20 cellular contexts compared by ENCODE assay signal in genomic region chr7:147523056-147523455, GRCh38.
DNase-seq lines count a peak whose midpoint lies in the region; ATAC-seq and TF ChIP-seq lines count a peak whose summit lies in the region.
"Had no signal": no experiment of that assay in that cellular context is flagged by ENCODE, and none has a peak within 500 bp of the region (broad histone marks: within the 10 kb centered on the region; RNA-seq: fewer than 3 reads in every experiment).

No MANE protein-coding gene starts in this region.

- no peak overlapping the region for H3K4me3 Mint-ChIP-seq in nephron progenitor cell
- H3K4me3 Mint-ChIP-seq: CD4-positive, CD25-positive, alpha-beta regulatory T cell; H9 had no signal

- H3K4me3 ChIP-seq in AG10803 (ENCODE audit: low read length) (no peak overlapping the region), mucosa of descending colon (no peak overlapping the region)
- H3K4me3 ChIP-seq: GM12878, SJSA1 had no signal

- ATAC-seq in mucosa of descending colon (no peak), left cardiac atrium (no peak)
- ATAC-seq: GM12878 had no signal

- no peaks in the 10 kb centered on the region for H3K27me3 Mint-ChIP-seq in nephron progenitor cell (ENCODE audit: low read depth, poor library complexity)
- H3K27me3 Mint-ChIP-seq: CD4-positive, CD25-positive, alpha-beta regulatory T cell had no signal

- H3K4me1 ChIP-seq in mucosa of descending colon (ENCODE audit: low read depth): no peaks in the 10 kb centered on the region

- H3K9me3 ChIP-seq in mucosa of descending colon: no peaks in the 10 kb centered on the region
- H3K9me3 ChIP-seq: SJSA1 had no signal

- no peaks in the 10 kb centered on the region for H3K36me3 ChIP-seq in mucosa of descending colon (ENCODE audit: low read depth)
- H3K36me3 ChIP-seq: SJSA1 had no signal

- peak overlapping the region; percentile 34 for H3K27ac Mint-ChIP-seq in nephron progenitor cell
- H3K27ac Mint-ChIP-seq: CD4-positive, CD25-positive, alpha-beta regulatory T cell; H9 had no signal

- H3K4me1 Mint-ChIP-seq in nephron progenitor cell: no peaks in the 10 kb centered on the region
- H3K4me1 Mint-ChIP-seq: CD4-positive, CD25-positive, alpha-beta regulatory T cell had no signal

- DNase-seq in AG10803 (ENCODE audit: low read depth): peak; percentile 76
- DNase-seq in LHCN-M2 (ENCODE audit: low read depth): peak; percentile 61
- DNase-seq in fibroblast of gingiva (ENCODE audit: low read depth): peak; percentile 12
- DNase-seq in nephron progenitor cell: no peak
- DNase-seq in mucosa of descending colon: no peak
- DNase-seq in left cardiac atrium: no peak
- no peak for DNase-seq in NCI-H2107 treated with DMSO at 0.1 percent for 48 hours (lab: John Stamatoyannopoulos, UW; ENCODE audit: unreplicated experiment)
- DNase-seq in NCI-H2029 (lab: John Stamatoyannopoulos, UW): no peak
- DNase-seq: CD4-positive, CD25-positive, alpha-beta regulatory T cell; DMS79 treated with DMSO at 0.1 percent for 48 hours; H9; IMR-90; MV-4-11; NCI-H1105 treated with DMSO at 0.1 percent for 48 hours; NCI-H2081 treated with DMSO at 0.1 percent for 48 hours; NCI-H446; NCI-H526 treated with DMSO at 0.1 percent for 48 hours; OCI-M1 had no signal

- intact Hi-C loops in mucosa of descending colon (cut with DNase I, micrococcal nuclease): no loop called here
- intact Hi-C loops in left cardiac atrium (cut with DNase I): no loop called here

- no peaks in the 10 kb centered on the region for H3K36me3 Mint-ChIP-seq in nephron progenitor cell (ENCODE audit: low read depth)
- H3K36me3 Mint-ChIP-seq: CD4-positive, CD25-positive, alpha-beta regulatory T cell had no signal

- no peaks in the 10 kb centered on the region for H3K9me3 Mint-ChIP-seq in nephron progenitor cell
- H3K9me3 Mint-ChIP-seq: H9 had no signal

- no peak for TF ChIP-seq CTCF in AG10803 (conservative IDR thresholded peaks at IDR 0.05; ENCODE audit: low read length)
- no peak for TF ChIP-seq CTCF in nephron progenitor cell (IDR thresholded peaks at IDR 0.05)
- no peak for TF ChIP-seq CTCF in mucosa of descending colon (IDR thresholded peaks at IDR 0.05)

Comparison
In these comparisons a context has a peak if more than half of its experiments do, and no peak if none do; other contexts are left out.
1. DNase-seq: peak in AG10803 (single experiment), LHCN-M2 (single experiment) and fibroblast of gingiva (single experiment); none in nephron progenitor cell (single experiment), mucosa of descending colon (0 of 3), left cardiac atrium (single experiment), NCI-H2107 treated with DMSO at 0.1 percent for 48 hours (single experiment) and NCI-H2029 (single experiment).